19 cellular contexts compared by ENCODE assay signal in genomic region chr14:70788893-70789292, GRCh38.
"Had no signal": no experiment of that assay in that cellular context is flagged by ENCODE, and none has a peak within 500 bp of the region (broad histone marks: within the 10 kb centered on the region; RNA-seq: fewer than 3 reads in every experiment).

No MANE protein-coding gene starts in this region.

- H3K4me1 ChIP-seq: left ventricle myocardium inferior, uterus had no signal

- H3K27ac ChIP-seq: coronary artery, esophagus muscularis mucosa, hepatocyte, left ventricle myocardium inferior, tibial nerve, uterus had no signal

- H3K27me3 ChIP-seq: esophagus muscularis mucosa, hepatocyte, tibial nerve, uterus had no signal

- H3K9me3 Mint-ChIP-seq: activated CD4-positive, alpha-beta T cell treated with anti-CD3 and anti-CD28 coated beads, Interleukin-2, amount 10 ng/mL, durations not matched to agents 24 days and 14 days; activated naive CD4-positive, alpha-beta T cell treated with anti-CD3 and anti-CD28 coated beads, Interleukin-2, amount 50 U/mL, for 24 hours; neural crest cell; stimulated activated memory B cell treated with anti-CD40 and anti-IgM and Interleukin-4, amounts not matched to agents 10 μg/mL and 1 μg/mL and 100 μg/mL, for 72 hours; WTC11 had no signal

- H3K27me3 Mint-ChIP-seq: activated CD4-positive, alpha-beta T cell treated with anti-CD3 and anti-CD28 coated beads, Interleukin-2, amount 10 ng/mL, durations not matched to agents 24 days and 14 days; activated naive CD4-positive, alpha-beta T cell treated with anti-CD3 and anti-CD28 coated beads, Interleukin-2, amount 50 U/mL, for 24 hours; stimulated activated memory B cell treated with anti-CD40 and anti-IgM and Interleukin-4, amounts not matched to agents 10 μg/mL and 1 μg/mL and 100 μg/mL, for 72 hours; T-helper 17 cell had no signal

- H3K27ac Mint-ChIP-seq: activated CD4-positive, alpha-beta T cell treated with anti-CD3 and anti-CD28 coated beads, Interleukin-2, amount 10 ng/mL, durations not matched to agents 24 days and 14 days; activated CD8-positive, alpha-beta T cell treated with anti-CD3 and anti-CD28 coated beads, Interleukin-2, amount 10 ng/mL, durations not matched to agents 7 days and 5 days; activated naive CD4-positive, alpha-beta T cell treated with anti-CD3 and anti-CD28 coated beads, Interleukin-2, amount 50 U/mL, for 24 hours; stimulated activated memory B cell treated with anti-CD40 and anti-IgM and Interleukin-4, amounts not matched to agents 10 μg/mL and 1 μg/mL and 100 μg/mL, for 72 hours; T-helper 17 cell; WTC11 had no signal

- H3K4me3 Mint-ChIP-seq: activated CD4-positive, alpha-beta T cell treated with anti-CD3 and anti-CD28 coated beads, Interleukin-2, amount 10 ng/mL, durations not matched to agents 24 days and 14 days; activated CD8-positive, alpha-beta T cell treated with anti-CD3 and anti-CD28 coated beads, Interleukin-2, amount 10 ng/mL, durations not matched to agents 7 days and 5 days; activated naive CD4-positive, alpha-beta T cell treated with anti-CD3 and anti-CD28 coated beads, Interleukin-2, amount 50 U/mL, for 24 hours; neural crest cell; stimulated activated memory B cell treated with anti-CD40 and anti-IgM and Interleukin-4, amounts not matched to agents 10 μg/mL and 1 μg/mL and 100 μg/mL, for 72 hours; T-helper 17 cell; WTC11 had no signal

- DNase-seq: activated CD4-positive, alpha-beta T cell treated with anti-CD3 and anti-CD28 coated beads, Interleukin-2, amount 10 ng/mL, durations not matched to agents 24 days and 14 days; activated CD8-positive, alpha-beta memory T cell treated with anti-CD3 and anti-CD28 coated beads, Interleukin-2, amount 50 U/mL, for 4 hours; activated CD8-positive, alpha-beta T cell treated with anti-CD3 and anti-CD28 coated beads, Interleukin-2, amount 10 ng/mL, durations not matched to agents 7 days and 5 days; activated effector memory CD4-positive, alpha-beta T cell treated with anti-CD3 and anti-CD28 coated beads, Interleukin-2, amount 50 U/mL, for 16 hours; activated T-cell treated with anti-CD3 and anti-CD28 coated beads, Interleukin-2, amount 50 U/mL, for 48 hours; kidney; left ventricle myocardium inferior; mesenchymal stem cell; stimulated activated CD4-positive, alpha-beta T cell treated with anti-CD3 and anti-CD28 coated beads, Interleukin-2, amount 100 ng/mL, for 48 hours; T-helper 17 cell; uterus had no signal

- ATAC-seq: activated CD8-positive, alpha-beta T cell treated with anti-CD3 and anti-CD28 coated beads, Interleukin-2, amount 10 ng/mL, durations not matched to agents 7 days and 5 days; stimulated activated memory B cell treated with anti-CD40 and anti-IgM and Interleukin-4, amounts not matched to agents 10 μg/mL and 1 μg/mL and 100 μg/mL, for 72 hours; T-helper 17 cell; WTC11 had no signal

- H3K9me3 ChIP-seq: esophagus muscularis mucosa, left ventricle myocardium inferior, tibial nerve, uterus had no signal

- H3K4me3 ChIP-seq: coronary artery, esophagus muscularis mucosa, hepatocyte, left ventricle myocardium inferior, tibial nerve, uterus had no signal

- H3K4me1 Mint-ChIP-seq: activated CD4-positive, alpha-beta T cell treated with anti-CD3 and anti-CD28 coated beads, Interleukin-2, amount 10 ng/mL, durations not matched to agents 24 days and 14 days; activated naive CD4-positive, alpha-beta T cell treated with anti-CD3 and anti-CD28 coated beads, Interleukin-2, amount 50 U/mL, for 24 hours; neural crest cell; WTC11 had no signal

- H3K36me3 ChIP-seq: esophagus muscularis mucosa, left ventricle myocardium inferior, tibial nerve, uterus had no signal
